In the genomic region with DNA sequence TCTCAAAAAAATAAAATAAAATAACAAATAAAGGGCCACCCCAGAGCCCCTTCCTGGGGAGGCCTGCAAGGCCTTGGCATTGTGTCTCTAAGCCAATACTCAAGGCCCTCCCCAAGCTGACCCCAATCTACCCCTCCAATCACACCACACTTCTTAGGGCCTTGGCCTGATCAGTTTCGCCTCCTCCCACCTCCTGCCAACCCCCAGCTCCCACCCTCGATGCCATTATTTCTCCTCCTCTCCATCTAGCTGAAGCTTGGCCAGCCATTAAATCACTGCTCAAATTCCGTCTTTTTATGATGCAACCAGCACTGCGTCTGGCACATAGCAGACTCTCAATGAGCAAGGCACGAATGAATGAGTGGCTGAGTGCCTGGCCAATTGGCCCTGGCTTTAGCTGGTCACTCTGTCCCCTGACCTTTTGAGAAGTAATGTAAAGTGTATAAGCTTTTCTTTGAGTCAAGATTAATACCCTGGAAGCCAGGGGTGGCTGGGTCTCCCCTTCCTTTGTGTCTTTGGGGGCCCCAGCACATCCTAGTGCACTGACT, we compare ENCODE assay signal across 1 cellular context.
TF ChIP-seq lines count a peak whose summit lies in the region.

No MANE protein-coding gene starts in this region.

TF ChIP-seq in GM23338, 12 proteins besides CTCF, POLR2A, EP300 and RAD21 (continued from another document):
- TF ChIP-seq ZNF462 (CRISPR knock-in tag; IDR thresholded peaks at IDR 0.05): no peak
- no peak for TF ChIP-seq JUNB (IDR thresholded peaks at IDR 0.05; ENCODE audit: unreplicated experiment)
- TF ChIP-seq CREB1 (CRISPR knock-in tag; IDR thresholded peaks at IDR 0.05; ENCODE audit: low read depth): no peak
- no peak for TF ChIP-seq ZNF331 (CRISPR knock-in tag; IDR thresholded peaks at IDR 0.05; ENCODE audit: low read depth)
- TF ChIP-seq EZH2phosphoT487 (IDR thresholded peaks at IDR 0.05; ENCODE audit: unreplicated experiment): no peak
- TF ChIP-seq EZH2 (IDR thresholded peaks at IDR 0.05; ENCODE audit: low read depth, unreplicated experiment): no peak
- TF ChIP-seq POLR2AphosphoS5 (IDR thresholded peaks at IDR 0.05; ENCODE audit: low read depth): no peak
- no peak for TF ChIP-seq ETS1 (IDR thresholded peaks at IDR 0.05)
- no peak for TF ChIP-seq ZNF114 (CRISPR knock-in tag; IDR thresholded peaks at IDR 0.05)
- no peak for TF ChIP-seq STAT1 (IDR thresholded peaks at IDR 0.05; ENCODE audit: unreplicated experiment)
- no peak for TF ChIP-seq NANOG (IDR thresholded peaks at IDR 0.05; ENCODE audit: borderline replicate concordance)
